Comparison of ENCODE assay signal across 10 cellular contexts in genomic region chr10:63670291-63670898, GRCh38.
DNase-seq lines count a peak whose midpoint lies in the region; ATAC-seq, FAIRE-seq and TF ChIP-seq lines count a peak whose summit lies in the region.
"Had no signal": no experiment of that assay in that cellular context is flagged by ENCODE, and none has a peak within 500 bp of the region (broad histone marks: within the 10 kb centered on the region; RNA-seq: fewer than 3 reads in every experiment).

No MANE protein-coding gene starts in this region.

- H2AK5ac ChIP-seq in mesenchymal stem cell (ENCODE audit: low read length, severe bottlenecking): no peak overlapping the region

- no peak overlapping the region for H2BK15ac ChIP-seq in mesenchymal stem cell (ENCODE audit: low read depth, poor library complexity, severe bottlenecking)

- H4K8ac ChIP-seq in mesenchymal stem cell (ENCODE audit: low read length): no peak overlapping the region

- H3K9ac ChIP-seq in mesenchymal stem cell (ENCODE audit: low read length): peak overlapping the region; percentile 5

- H3K36me3 ChIP-seq in mesenchymal stem cell (ENCODE audit: control insufficient read depth in 1 of 2, insufficient read depth in 2 of 2, low read depth in 1 of 2, low read length in 2 of 2): no peaks in the 10 kb centered on the region

- peak; percentile 86 for ATAC-seq in HG02610 (IDR thresholded peaks at IDR 0.05; ENCODE audit: unreplicated experiment)
- no peak for ATAC-seq in HG03097 (IDR thresholded peaks at IDR 0.05; ENCODE audit: low FRiP score, unreplicated experiment)

- H2BK120ac ChIP-seq in mesenchymal stem cell (ENCODE audit: low read depth, low read length): no peak overlapping the region

- no peak overlapping the region for H2BK5ac ChIP-seq in mesenchymal stem cell (ENCODE audit: low read depth, low read length, poor library complexity, severe bottlenecking)

- H4K91ac ChIP-seq in mesenchymal stem cell (ENCODE audit: low read length): no peak overlapping the region

- no peak overlapping the region for H3K4me2 ChIP-seq in mesenchymal stem cell (ENCODE audit: low read length, poor library complexity, severe bottlenecking)

- no peak for FAIRE-seq in urothelium cell line (lab: Jason Lieb, UNC)

- DNase-seq in DMS 273 (lab: John Stamatoyannopoulos, UW; ENCODE audit: unreplicated experiment): peak; percentile 76
- peak; percentile 35 to 89 for DNase-seq in cardiac fibroblast (ENCODE audit: low read depth in 2 of 2)
- DNase-seq in mesenchymal stem cell: no peak
- no peak for DNase-seq in stimulated activated CD4-positive, alpha-beta T cell treated with anti-CD3 and anti-CD28 coated beads, Interleukin-2, amount 100 ng/mL, for 48 hours
- DNase-seq in urothelium cell line (ENCODE audit: low spot score): no peak
- no peak for DNase-seq in NCI-H1092 treated with DMSO at 0.1 percent for 48 hours (lab: John Stamatoyannopoulos, UW)
- DNase-seq: NCI-H526; stimulated activated CD4-positive, alpha-beta T cell treated with anti-CD3 and anti-CD28 coated beads, Interleukin-4, amount 100 ng/mL, for 4 hours had no signal

- no peak overlapping the region for H3K14ac ChIP-seq in mesenchymal stem cell (ENCODE audit: low read length in 2 of 2)

- H2AFZ ChIP-seq in mesenchymal stem cell (ENCODE audit: low read depth, low read length): no peak overlapping the region

- H3K27me3 ChIP-seq in mesenchymal stem cell (ENCODE audit: control insufficient read depth in 1 of 2, insufficient read depth in 1 of 2, low read length in 2 of 2): no peaks in the 10 kb centered on the region

- H3K9me3 ChIP-seq in mesenchymal stem cell (ENCODE audit: control insufficient read depth, low read length): no peaks in the 10 kb centered on the region

- no peak overlapping the region for H3K23ac ChIP-seq in mesenchymal stem cell (ENCODE audit: low read length in 2 of 2)

- H3K4me3 ChIP-seq in cardiac fibroblast (replicated peaks in 1 of 2; ENCODE audit: low read depth in 2 of 2, low read length in 2 of 2): no peak overlapping the region
- H3K4me3 ChIP-seq in mesenchymal stem cell (ENCODE audit: insufficient read depth in 1 of 2, low read depth in 1 of 2, low read length in 2 of 2): peak overlapping the region in 1 of 2 experiments; percentile 24

- H3K27ac ChIP-seq in mesenchymal stem cell (ENCODE audit: low read length, poor library complexity, severe bottlenecking): no peak overlapping the region

- WGBS in mesenchymal stem cell: 66% methylated on average over 9 of the region's 10 CpGs

- no peaks in the 10 kb centered on the region for H3K4me1 ChIP-seq in mesenchymal stem cell (ENCODE audit: control insufficient read depth, insufficient read depth, low read depth, low read length)

- H3K4ac ChIP-seq in mesenchymal stem cell (ENCODE audit: low read depth in 1 of 2, low read length in 2 of 2): no peak overlapping the region

- H3K79me1 ChIP-seq in mesenchymal stem cell (replicated peaks; ENCODE audit: low read length, poor library complexity, severe bottlenecking): no peaks in the 10 kb centered on the region

- no peak overlapping the region for H3K18ac ChIP-seq in mesenchymal stem cell (ENCODE audit: low read depth in 1 of 2, low read length in 2 of 2)

- peak overlapping the region; percentile 20 to 38 for H2BK12ac ChIP-seq in mesenchymal stem cell (ENCODE audit: low read length in 2 of 2)

- no peak for TF ChIP-seq CTCF in cardiac fibroblast (IDR thresholded peaks at IDR 0.05; ENCODE audit: low read depth, low read length)

Comparison
In these comparisons a context has a peak if more than half of its experiments do, and no peak if none do; other contexts are left out.
1. DNase-seq: peak in DMS 273 (single experiment) and cardiac fibroblast (2 of 2); none in mesenchymal stem cell (single experiment), stimulated activated CD4-positive, alpha-beta T cell treated with anti-CD3 and anti-CD28 coated beads, Interleukin-2, amount 100 ng/mL, for 48 hours (0 of 2), urothelium cell line (single experiment) and NCI-H1092 treated with DMSO at 0.1 percent for 48 hours (single experiment).